23 cellular contexts compared by ENCODE assay signal in genomic region chr15:47422901-47423300, GRCh38.
DNase-seq lines count a peak whose midpoint lies in the region; ATAC-seq and TF ChIP-seq lines count a peak whose summit lies in the region.
"Had no signal": no experiment of that assay in that cellular context is flagged by ENCODE, and none has a peak within 500 bp of the region (broad histone marks: within the 10 kb centered on the region; RNA-seq: fewer than 3 reads in every experiment).

No MANE protein-coding gene starts in this region.

- no peaks in the 10 kb centered on the region for H3K9me3 ChIP-seq in breast epithelium
- H3K9me3 ChIP-seq: heart left ventricle, stomach, upper lobe of left lung had no signal

- H3K27ac Mint-ChIP-seq in MCF 10A (ENCODE audit: low read depth, unreplicated experiment): peak overlapping the region; percentile 57
- peak overlapping the region; percentile 37 for H3K27ac Mint-ChIP-seq in chondrocyte (ENCODE audit: unreplicated experiment)
- H3K27ac Mint-ChIP-seq: activated CD8-positive, alpha-beta memory T cell treated with anti-CD3 and anti-CD28 coated beads, Interleukin-2, amount 10 ng/mL, durations not matched to agents 7 days and 5 days; CD4-positive, alpha-beta T cell had no signal

- DNase-seq in MCF 10A (ENCODE audit: unreplicated experiment) (no peak), breast epithelium (ENCODE audit: low spot score in 2 of 2) (no peak), chondrocyte (ENCODE audit: low spot score) (no peak), iris pigment epithelial cell (ENCODE audit: low read depth) (peak; percentile 50), iPS-NIHi7 (ENCODE audit: extremely low spot score) (no peak), hypothalamus (lab: John Stamatoyannopoulos, UW) (no peak)
- no peak for DNase-seq in stimulated activated naive CD4-positive, alpha-beta T cell (lab: John Stamatoyannopoulos, UW)
- DNase-seq: activated CD4-positive, CD25-positive, alpha-beta regulatory T cell treated with anti-CD3 and anti-CD28 coated beads, Interleukin-2, amount 50 U/mL, for 72 hours; activated CD8-positive, alpha-beta memory T cell treated with anti-CD3 and anti-CD28 coated beads, Interleukin-2, amount 10 ng/mL, durations not matched to agents 7 days and 5 days; activated effector memory CD4-positive, alpha-beta T cell treated with anti-CD3 and anti-CD28 coated beads, Interleukin-2, amount 50 U/mL, for 16 hours; amygdala; CD4-positive, alpha-beta T cell; DND-41; heart left ventricle; kidney; mesendoderm; NCI-H2029 treated with DMSO at 0.1 percent for 48 hours; NCI-H510A treated with DMSO at 0.1 percent for 48 hours; stomach; T1000; upper lobe of left lung had no signal

- H3K27me3 Mint-ChIP-seq in MCF 10A (ENCODE audit: insufficient read depth, unreplicated experiment) (no peaks in the 10 kb centered on the region), chondrocyte (ENCODE audit: low read depth) (no peaks in the 10 kb centered on the region)
- H3K27me3 Mint-ChIP-seq: activated CD8-positive, alpha-beta memory T cell treated with anti-CD3 and anti-CD28 coated beads, Interleukin-2, amount 10 ng/mL, durations not matched to agents 7 days and 5 days; CD4-positive, alpha-beta T cell had no signal

- CTCF ChIA-PET in MCF 10A (lab: Yijun Ruan, JAX): interaction anchor here (1.7 kb wide), 1 partner anchor 20 kb away, joined by 4 read pairs; no protein-coding TSS in a partner anchor

- H3K36me3 ChIP-seq in breast epithelium: no peaks in the 10 kb centered on the region
- H3K36me3 ChIP-seq: heart left ventricle, stomach, upper lobe of left lung had no signal

- ATAC-seq in HG02885 (IDR thresholded peaks at IDR 0.05; ENCODE audit: poor library complexity, unreplicated experiment): no peak
- ATAC-seq: activated CD8-positive, alpha-beta memory T cell treated with anti-CD3 and anti-CD28 coated beads, Interleukin-2, amount 10 ng/mL, durations not matched to agents 7 days and 5 days; heart left ventricle; HepG2 had no signal

- H3K27ac ChIP-seq in breast epithelium: no peak overlapping the region
- H3K27ac ChIP-seq: heart left ventricle, stomach, upper lobe of left lung had no signal

- peaks cover 7% of the 10 kb centered on the region for H3K4me1 Mint-ChIP-seq in MCF 10A (ENCODE audit: insufficient read depth, unreplicated experiment)
- H3K4me1 Mint-ChIP-seq in chondrocyte (ENCODE audit: low read depth): peaks cover 12% of the 10 kb centered on the region
- H3K4me1 Mint-ChIP-seq: activated CD8-positive, alpha-beta memory T cell treated with anti-CD3 and anti-CD28 coated beads, Interleukin-2, amount 10 ng/mL, durations not matched to agents 7 days and 5 days had no signal

- TF ChIP-seq CTCF in MCF 10A (IDR thresholded peaks at IDR 0.05; ENCODE audit: unreplicated experiment) (no peak), breast epithelium (IDR thresholded peaks at IDR 0.05) (no peak), chondrocyte (IDR thresholded peaks at IDR 0.05) (no peak)

- no peak for TF ChIP-seq POLR2A in breast epithelium (IDR thresholded peaks at IDR 0.05)

- no peaks in the 10 kb centered on the region for H3K4me1 ChIP-seq in breast epithelium
- H3K4me1 ChIP-seq: heart left ventricle, stomach, upper lobe of left lung had no signal

- H3K36me3 Mint-ChIP-seq in MCF 10A (ENCODE audit: insufficient read depth, unreplicated experiment) (no peaks in the 10 kb centered on the region), chondrocyte (ENCODE audit: low read depth) (no peaks in the 10 kb centered on the region)
- H3K36me3 Mint-ChIP-seq: activated CD8-positive, alpha-beta memory T cell treated with anti-CD3 and anti-CD28 coated beads, Interleukin-2, amount 10 ng/mL, durations not matched to agents 7 days and 5 days had no signal

- no peaks in the 10 kb centered on the region for H3K27me3 ChIP-seq in breast epithelium
- H3K27me3 ChIP-seq: heart left ventricle, stomach, upper lobe of left lung had no signal

- BruUV-seq in MCF 10A (replicated peaks; lab: Mats Ljungman, UMichigan): no TSS peak

- no peak overlapping the region for H3K4me3 ChIP-seq in breast epithelium
- H3K4me3 ChIP-seq: heart left ventricle, stomach, upper lobe of left lung had no signal

- intact Hi-C loops in MCF 10A (cut with micrococcal nuclease): no loop called here
- intact Hi-C loops in breast epithelium (cut with DNase I; ENCODE audit: low total_unique reads): no loop called here

- no peak overlapping the region for H3K4me3 Mint-ChIP-seq in MCF 10A (ENCODE audit: unreplicated experiment)
- H3K4me3 Mint-ChIP-seq in chondrocyte (ENCODE audit: unreplicated experiment): no peak overlapping the region
- H3K4me3 Mint-ChIP-seq: activated CD8-positive, alpha-beta memory T cell treated with anti-CD3 and anti-CD28 coated beads, Interleukin-2, amount 10 ng/mL, durations not matched to agents 7 days and 5 days; CD4-positive, alpha-beta T cell had no signal

- POLR2A ChIA-PET in MCF 10A (lab: Yijun Ruan, JAX): interaction anchor here (0.5 to 1.5 kb wide), 2 partner anchors 16 to 233 kb away, joined by 3 to 4 read pairs; no protein-coding TSS in a partner anchor

- H3K9me3 Mint-ChIP-seq in MCF 10A (ENCODE audit: unreplicated experiment) (no peaks in the 10 kb centered on the region), chondrocyte (ENCODE audit: low read depth) (no peaks in the 10 kb centered on the region)
- H3K9me3 Mint-ChIP-seq: CD4-positive, alpha-beta T cell had no signal
